ENCODE assay signal across 16 cellular contexts in genomic region chr11:121965330-121965729, GRCh38.
DNase-seq lines count a peak whose midpoint lies in the region; ATAC-seq and TF ChIP-seq lines count a peak whose summit lies in the region.
"Had no signal": no experiment of that assay in that cellular context is flagged by ENCODE, and none has a peak within 500 bp of the region (broad histone marks: within the 10 kb centered on the region; RNA-seq: fewer than 3 reads in every experiment).

No MANE protein-coding gene starts in this region.

- no peak overlapping the region for H3K9ac ChIP-seq in smooth muscle cell (ENCODE audit: low read depth)

- no peaks in the 10 kb centered on the region for H3K36me3 Mint-ChIP-seq in Caco-2 (ENCODE audit: insufficient read depth, unreplicated experiment)
- H3K36me3 Mint-ChIP-seq: activated naive CD8-positive, alpha-beta T cell treated with anti-CD3 and anti-CD28 coated beads for 36 hours; stimulated activated memory B cell treated with anti-CD40 and anti-IgM and Interleukin-4, amounts not matched to agents 10 μg/mL and 1 μg/mL and 100 μg/mL, for 72 hours had no signal

- H3K27ac ChIP-seq in smooth muscle cell (ENCODE audit: low read depth): peak overlapping the region; percentile 27
- H3K27ac ChIP-seq: gastrocnemius medialis, psoas muscle, vagina had no signal

- H3K4me3 ChIP-seq in fibroblast of mammary gland (ENCODE audit: control insufficient read depth, low read depth, low read length): no peak overlapping the region
- no peak overlapping the region for H3K4me3 ChIP-seq in smooth muscle cell
- H3K4me3 ChIP-seq in Caco-2 (ENCODE audit: low read depth, low read length): no peak overlapping the region
- H3K4me3 ChIP-seq: gastrocnemius medialis, GM12878, psoas muscle, vagina had no signal

- CTCF ChIA-PET in Caco-2 (lab: Charles Lee): no interaction called here

- H3K4me1 Mint-ChIP-seq in Caco-2 (ENCODE audit: low read depth, unreplicated experiment): no peaks in the 10 kb centered on the region
- H3K4me1 Mint-ChIP-seq: stimulated activated memory B cell treated with anti-CD40 and anti-IgM and Interleukin-4, amounts not matched to agents 10 μg/mL and 1 μg/mL and 100 μg/mL, for 72 hours had no signal

- peak; percentile 32 for DNase-seq in left cardiac atrium
- no peak for DNase-seq in cardiac septum (ENCODE audit: low spot score)
- DNase-seq in RPMI7951 (ENCODE audit: low read depth): peak; percentile 87
- DNase-seq in fibroblast of mammary gland (ENCODE audit: low read depth): peak; percentile 60
- DNase-seq in smooth muscle cell (lab: John Stamatoyannopoulos, UW; ENCODE audit: unreplicated experiment): no peak
- DNase-seq in Caco-2: no peak
- no peak for DNase-seq in NCI-H82 treated with DMSO at 0.1 percent for 48 hours (lab: John Stamatoyannopoulos, UW; ENCODE audit: unreplicated experiment)
- DNase-seq in dedifferentiated amniotic fluid mesenchymal stem cell (ENCODE audit: extremely low spot score): no peak
- DNase-seq: activated naive CD8-positive, alpha-beta T cell treated with anti-CD3 and anti-CD28 coated beads for 36 hours; stimulated activated CD4-positive, alpha-beta T cell treated with anti-CD3 and anti-CD28 coated beads, Interleukin-4, amount 100 ng/mL, for 24 hours had no signal

- H3K27me3 ChIP-seq in smooth muscle cell (ENCODE audit: low read depth): no peaks in the 10 kb centered on the region
- H3K27me3 ChIP-seq in Caco-2 (replicated peaks; ENCODE audit: control insufficient read depth, insufficient read depth, low read length): no peaks in the 10 kb centered on the region
- H3K27me3 ChIP-seq: gastrocnemius medialis, vagina had no signal

- 82% methylated on average over 4 of the region's 4 CpGs for WGBS in smooth muscle cell (ENCODE audit: low lambda C conversion rate)

- H3K27me3 Mint-ChIP-seq in Caco-2 (ENCODE audit: insufficient read depth, unreplicated experiment): peaks cover 12% of the 10 kb centered on the region

- peak overlapping the region; percentile 50 for H3K4me2 ChIP-seq in smooth muscle cell

- H3K36me3 ChIP-seq in smooth muscle cell (ENCODE audit: low read depth): no peaks in the 10 kb centered on the region
- H3K36me3 ChIP-seq in Caco-2 (ENCODE audit: control insufficient read depth, insufficient read depth, low read length): no peaks in the 10 kb centered on the region
- H3K36me3 ChIP-seq: gastrocnemius medialis, vagina had no signal

- H3K27ac Mint-ChIP-seq in Caco-2 (ENCODE audit: unreplicated experiment): no peak overlapping the region
- H3K27ac Mint-ChIP-seq: activated naive CD8-positive, alpha-beta T cell treated with anti-CD3 and anti-CD28 coated beads for 36 hours; dendritic cell treated with granulocyte-macrophage colony-stimulating factor and Interleukin-4, amounts not matched to agents 40 ng/mL and 50 ng/mL, for 4 days; stimulated activated memory B cell treated with anti-CD40 and anti-IgM and Interleukin-4, amounts not matched to agents 10 μg/mL and 1 μg/mL and 100 μg/mL, for 72 hours had no signal

- no peaks in the 10 kb centered on the region for H3F3A ChIP-seq in smooth muscle cell (ENCODE audit: low read depth)

- no peaks in the 10 kb centered on the region for H3K9me3 ChIP-seq in smooth muscle cell (replicated peaks; ENCODE audit: low read depth)
- H3K9me3 ChIP-seq in Caco-2: no peaks in the 10 kb centered on the region
- H3K9me3 ChIP-seq: gastrocnemius medialis, psoas muscle, vagina had no signal

- H4K20me1 ChIP-seq in smooth muscle cell (ENCODE audit: low read depth): no peaks in the 10 kb centered on the region

- no peak for ATAC-seq in left cardiac atrium
- ATAC-seq: GM12878; stimulated activated memory B cell treated with anti-CD40 and anti-IgM and Interleukin-4, amounts not matched to agents 10 μg/mL and 1 μg/mL and 100 μg/mL, for 72 hours had no signal

- intact Hi-C loops in left cardiac atrium (cut with DNase I): no loop called here
- intact Hi-C loops in cardiac septum (cut with DNase I): no loop called here
- intact Hi-C loops in Caco-2 (cut with micrococcal nuclease; ENCODE audit: unreplicated experiment): no loop called here

- POLR2A ChIA-PET in Caco-2 (lab: Charles Lee): no interaction called here

- H3K4me1 ChIP-seq in smooth muscle cell (ENCODE audit: low read depth) (no peaks in the 10 kb centered on the region), Caco-2 (no peaks in the 10 kb centered on the region)
- H3K4me1 ChIP-seq: vagina had no signal

- no TSS peak for BruUV-seq in Caco-2 (replicated peaks; lab: Mats Ljungman, UMichigan)

- no peak overlapping the region for H2AFZ ChIP-seq in smooth muscle cell (ENCODE audit: low read depth)

- TF ChIP-seq CTCF in fibroblast of mammary gland (conservative IDR thresholded peaks at IDR 0.05; ENCODE audit: control insufficient read depth, insufficient read depth, low read depth, low read length): no peak
- no peak for TF ChIP-seq CTCF in smooth muscle cell (IDR thresholded peaks at IDR 0.05; ENCODE audit: borderline replicate concordance, insufficient read depth, poor library complexity, severe bottlenecking)
- no peak for TF ChIP-seq CTCF in Caco-2 (IDR thresholded peaks at IDR 0.05; ENCODE audit: insufficient read depth in 1 of 2, low read depth in 1 of 2, low read length in 1 of 2, severe bottlenecking in 1 of 2, unreplicated experiment in 1 of 2)

- H3K4me3 Mint-ChIP-seq in Caco-2 (ENCODE audit: unreplicated experiment): no peak overlapping the region
- H3K4me3 Mint-ChIP-seq: activated naive CD8-positive, alpha-beta T cell treated with anti-CD3 and anti-CD28 coated beads for 36 hours; dendritic cell treated with granulocyte-macrophage colony-stimulating factor and Interleukin-4, amounts not matched to agents 40 ng/mL and 50 ng/mL, for 4 days; stimulated activated memory B cell treated with anti-CD40 and anti-IgM and Interleukin-4, amounts not matched to agents 10 μg/mL and 1 μg/mL and 100 μg/mL, for 72 hours had no signal

- no peaks in the 10 kb centered on the region for H3K9me3 Mint-ChIP-seq in Caco-2 (ENCODE audit: unreplicated experiment)
- H3K9me3 Mint-ChIP-seq: activated naive CD8-positive, alpha-beta T cell treated with anti-CD3 and anti-CD28 coated beads for 36 hours; dendritic cell treated with granulocyte-macrophage colony-stimulating factor and Interleukin-4, amounts not matched to agents 40 ng/mL and 50 ng/mL, for 4 days; stimulated activated memory B cell treated with anti-CD40 and anti-IgM and Interleukin-4, amounts not matched to agents 10 μg/mL and 1 μg/mL and 100 μg/mL, for 72 hours had no signal

- H3K79me2 ChIP-seq in smooth muscle cell (ENCODE audit: low read depth): no peaks in the 10 kb centered on the region

Comparison
In these comparisons a context has a peak if more than half of its experiments do, and no peak if none do; other contexts are left out.
1. DNase-seq: peak in left cardiac atrium (single experiment), RPMI7951 (single experiment) and fibroblast of mammary gland (single experiment); none in cardiac septum (single experiment), smooth muscle cell (single experiment), Caco-2 (0 of 2), NCI-H82 treated with DMSO at 0.1 percent for 48 hours (single experiment) and dedifferentiated amniotic fluid mesenchymal stem cell (single experiment).